24 cellular contexts compared by ENCODE assay signal in genomic region chr3:168026764-168027163, GRCh38.
"Had no signal": no experiment of that assay in that cellular context is flagged by ENCODE, and none has a peak within 500 bp of the region (broad histone marks: within the 10 kb centered on the region; RNA-seq: fewer than 3 reads in every experiment).

No MANE protein-coding gene starts in this region.

- H3K36me3 Mint-ChIP-seq: activated naive CD4-positive, alpha-beta T cell treated with anti-CD3 and anti-CD28 coated beads, Interleukin-2, amount 50 U/mL, for 24 hours had no signal

- H3K9me3 ChIP-seq: lower lobe of right lung, neutrophil, thyroid gland, upper lobe of left lung, vagina had no signal

- H3K27ac Mint-ChIP-seq: activated CD4-positive, alpha-beta T cell treated with anti-CD3 and anti-CD28 coated beads, Interleukin-2, amount 10 ng/mL, durations not matched to agents 7 days and 5 days; activated CD8-positive, alpha-beta T cell treated with anti-CD3 and anti-CD28 coated beads for 36 hours; activated naive CD4-positive, alpha-beta T cell treated with anti-CD3 and anti-CD28 coated beads, Interleukin-2, amount 50 U/mL, for 24 hours; activated naive CD8-positive, alpha-beta T cell treated with anti-CD3 and anti-CD28 coated beads, Interleukin-2, amount 50 U/mL, for 24 hours; activated T-helper 17 cell treated with anti-CD3 and anti-CD28 coated beads, Interleukin-2, amount 50 U/mL, for 72 hours; dendritic cell treated with granulocyte-macrophage colony-stimulating factor and Interleukin-4, amounts not matched to agents 40 ng/mL and 50 ng/mL, for 4 days; nephron; progenitor cell of endocrine pancreas; stimulated activated naive CD8-positive, alpha-beta T cell treated with anti-CD3 and anti-CD28 coated beads, Interleukin-15, amount 100 ng/mL, for 72 hours had no signal

- H3K27ac ChIP-seq: lower lobe of right lung, neutrophil, SK-N-MC, thyroid gland, upper lobe of left lung, vagina had no signal

- DNase-seq: activated CD4-positive, alpha-beta T cell treated with anti-CD3 and anti-CD28 coated beads, Interleukin-2, amount 10 ng/mL, durations not matched to agents 7 days and 5 days; activated CD4-positive, CD25-positive, alpha-beta regulatory T cell treated with anti-CD3 and anti-CD28 coated beads, Interleukin-2, amount 50 U/mL, for 72 hours; activated CD8-positive, alpha-beta T cell treated with anti-CD3 and anti-CD28 coated beads for 36 hours; activated naive CD8-positive, alpha-beta T cell treated with anti-CD3 and anti-CD28 coated beads, Interleukin-2, amount 50 U/mL, for 24 hours; activated T-cell treated with anti-CD3 and anti-CD28 coated beads, Interleukin-2, amount 50 U/mL, for 4 hours; amygdala; effector CD4-positive, alpha-beta T cell; head of caudate nucleus; lower lobe of right lung; mesendoderm; stimulated activated CD4-positive, alpha-beta T cell treated with anti-CD3 and anti-CD28 coated beads, Interleukin-4, amount 100 ng/mL, for 1 hour; stimulated activated naive CD8-positive, alpha-beta T cell treated with anti-CD3 and anti-CD28 coated beads, Interleukin-15, amount 100 ng/mL, for 72 hours; T-helper 2 cell; thyroid gland; upper lobe of left lung had no signal

- H3K9me3 Mint-ChIP-seq: activated CD4-positive, alpha-beta T cell treated with anti-CD3 and anti-CD28 coated beads, Interleukin-2, amount 10 ng/mL, durations not matched to agents 7 days and 5 days; activated CD8-positive, alpha-beta T cell treated with anti-CD3 and anti-CD28 coated beads for 36 hours; activated naive CD4-positive, alpha-beta T cell treated with anti-CD3 and anti-CD28 coated beads, Interleukin-2, amount 50 U/mL, for 24 hours; activated naive CD8-positive, alpha-beta T cell treated with anti-CD3 and anti-CD28 coated beads, Interleukin-2, amount 50 U/mL, for 24 hours; activated T-cell treated with anti-CD3 and anti-CD28 coated beads, Interleukin-2, amount 50 U/mL, for 4 hours; activated T-helper 17 cell treated with anti-CD3 and anti-CD28 coated beads, Interleukin-2, amount 50 U/mL, for 72 hours; central memory CD8-positive, alpha-beta T cell; dendritic cell treated with granulocyte-macrophage colony-stimulating factor and Interleukin-4, amounts not matched to agents 40 ng/mL and 50 ng/mL, for 4 days; nephron; stimulated activated naive CD8-positive, alpha-beta T cell treated with anti-CD3 and anti-CD28 coated beads, Interleukin-15, amount 100 ng/mL, for 72 hours had no signal

- H3K4me1 ChIP-seq: lower lobe of right lung, thyroid gland, vagina had no signal

- H3K4me1 Mint-ChIP-seq: activated T-helper 17 cell treated with anti-CD3 and anti-CD28 coated beads, Interleukin-2, amount 50 U/mL, for 72 hours; central memory CD8-positive, alpha-beta T cell had no signal

- H3K27me3 Mint-ChIP-seq: activated CD4-positive, alpha-beta T cell treated with anti-CD3 and anti-CD28 coated beads, Interleukin-2, amount 10 ng/mL, durations not matched to agents 7 days and 5 days; activated CD8-positive, alpha-beta T cell treated with anti-CD3 and anti-CD28 coated beads for 36 hours; activated naive CD4-positive, alpha-beta T cell treated with anti-CD3 and anti-CD28 coated beads, Interleukin-2, amount 50 U/mL, for 24 hours; activated naive CD8-positive, alpha-beta T cell treated with anti-CD3 and anti-CD28 coated beads, Interleukin-2, amount 50 U/mL, for 24 hours; activated T-helper 17 cell treated with anti-CD3 and anti-CD28 coated beads, Interleukin-2, amount 50 U/mL, for 72 hours; central memory CD8-positive, alpha-beta T cell; dendritic cell treated with granulocyte-macrophage colony-stimulating factor and Interleukin-4, amounts not matched to agents 40 ng/mL and 50 ng/mL, for 4 days; progenitor cell of endocrine pancreas had no signal

- H3K4me3 ChIP-seq: lower lobe of right lung, SK-N-MC, thyroid gland, upper lobe of left lung, vagina had no signal

- H3K27me3 ChIP-seq: neutrophil, thyroid gland, upper lobe of left lung, vagina had no signal

- H3K4me3 Mint-ChIP-seq: activated CD4-positive, alpha-beta T cell treated with anti-CD3 and anti-CD28 coated beads, Interleukin-2, amount 10 ng/mL, durations not matched to agents 7 days and 5 days; activated CD8-positive, alpha-beta T cell treated with anti-CD3 and anti-CD28 coated beads for 36 hours; activated naive CD4-positive, alpha-beta T cell treated with anti-CD3 and anti-CD28 coated beads, Interleukin-2, amount 50 U/mL, for 24 hours; activated naive CD8-positive, alpha-beta T cell treated with anti-CD3 and anti-CD28 coated beads, Interleukin-2, amount 50 U/mL, for 24 hours; activated T-cell treated with anti-CD3 and anti-CD28 coated beads, Interleukin-2, amount 50 U/mL, for 4 hours; activated T-helper 17 cell treated with anti-CD3 and anti-CD28 coated beads, Interleukin-2, amount 50 U/mL, for 72 hours; central memory CD8-positive, alpha-beta T cell; dendritic cell treated with granulocyte-macrophage colony-stimulating factor and Interleukin-4, amounts not matched to agents 40 ng/mL and 50 ng/mL, for 4 days; nephron; stimulated activated naive CD8-positive, alpha-beta T cell treated with anti-CD3 and anti-CD28 coated beads, Interleukin-15, amount 100 ng/mL, for 72 hours had no signal

- ATAC-seq: activated CD8-positive, alpha-beta T cell treated with anti-CD3 and anti-CD28 coated beads for 36 hours; activated naive CD8-positive, alpha-beta T cell treated with anti-CD3 and anti-CD28 coated beads, Interleukin-2, amount 50 U/mL, for 24 hours; activated T-cell treated with anti-CD3 and anti-CD28 coated beads, Interleukin-2, amount 50 U/mL, for 4 hours; activated T-helper 17 cell treated with anti-CD3 and anti-CD28 coated beads, Interleukin-2, amount 50 U/mL, for 72 hours; lower lobe of right lung; stimulated activated naive CD8-positive, alpha-beta T cell treated with anti-CD3 and anti-CD28 coated beads, Interleukin-15, amount 100 ng/mL, for 72 hours had no signal
